ENCODE assay signal across 9 cellular contexts in the genomic region with DNA sequence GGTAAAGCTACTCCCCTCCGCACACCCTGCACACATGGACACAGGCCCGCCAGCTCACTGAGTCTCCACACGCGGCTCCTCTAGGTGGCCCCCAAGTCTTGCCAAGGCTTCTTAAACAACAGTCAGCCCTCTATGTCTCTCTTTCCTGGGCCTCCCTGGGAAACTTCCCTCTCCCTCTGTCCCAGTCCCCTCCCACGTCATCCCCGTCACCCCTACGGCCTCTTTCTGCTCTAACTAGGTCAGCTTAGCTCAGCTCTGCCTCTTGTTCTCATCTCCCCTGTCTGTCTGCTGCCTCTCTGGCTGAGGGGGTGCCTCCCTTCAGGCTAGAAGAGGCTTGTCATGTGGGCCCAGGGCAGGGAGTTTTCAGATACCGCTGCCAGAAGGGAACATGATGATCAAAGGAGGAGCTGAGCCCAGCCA. TPM values are rescaled to one million over a fixed set of nuclear protein-coding genes. Genes with fewer than 3 reads are reported as not detected.
DNase-seq lines count a peak whose midpoint lies in the region; ATAC-seq and TF ChIP-seq lines count a peak whose summit lies in the region.
"Had no signal": no experiment of that assay in that cellular context is flagged by ENCODE, and none has a peak within 500 bp of the region (broad histone marks: within the 10 kb centered on the region; RNA-seq: fewer than 3 reads in every experiment).

No MANE protein-coding gene starts in this region.

- CTCF ChIA-PET in T-cell (lab: Charles Lee), result interaction anchor here (0.7 to 1.6 kb wide), 4 partner anchors 9 to 48 kb away, joined by 3 read pairs; partner anchors contain the start of gene NKRF (in 1 of the 2)

- H3K4me1 Mint-ChIP-seq in T-cell, result peaks cover 29 to 45% (median 39%) of the 10 kb centered on the region in 3 donors

- H3K9ac ChIP-seq in muscle layer of colon (ENCODE audit: low read length), result no peak overlapping the region

- no peaks in the 10 kb centered on the region for H3K9me3 Mint-ChIP-seq in T-cell

- H3K36me3 Mint-ChIP-seq in T-cell, result peaks cover 25% of the 10 kb centered on the region

- peak; percentile 36 for TF ChIP-seq CTCF in AG09309 (IDR thresholded peaks at IDR 0.05; ENCODE audit: control insufficient read depth, insufficient read depth, low read depth, low read length, missing control alignments)

- no peak for DNase-seq in AG09309 (ENCODE audit: low read depth)
- DNase-seq in T-cell, result peak in 25 of 34 experiments; percentile 8 to 58 (median 25)
- DNase-seq in effector CD8-positive, alpha-beta T cell (lab: John Stamatoyannopoulos, UW), result peak; percentile 32
- DNase-seq in inferior parietal cortex (ENCODE audit: extremely low spot score), result no peak
- no peak for DNase-seq in NCI-H446 (lab: John Stamatoyannopoulos, UW)
- DNase-seq: NCI-H526 had no signal

- peak overlapping the region in 2 of 3 donors; percentile 13 to 46 for H3K4me3 Mint-ChIP-seq in T-cell

- H3K4me3 ChIP-seq in AG09309 (ENCODE audit: control insufficient read depth, low read depth, low read length), result no peak overlapping the region
- H3K4me3 ChIP-seq in muscle layer of colon (ENCODE audit: low read depth in 1 of 2, low read length in 2 of 2), result peak overlapping the region in 1 of 2 donors; percentile 23

- H3K27ac ChIP-seq in muscle layer of colon (ENCODE audit: low read depth, low read length), result peak overlapping the region; percentile 42

- H3K36me3 ChIP-seq in muscle layer of colon (ENCODE audit: insufficient read depth, low read length), result peaks cover 9% of the 10 kb centered on the region

- H3K9me3 ChIP-seq in muscle layer of colon (ENCODE audit: low read length), result no peaks in the 10 kb centered on the region

- ATAC-seq in T-cell (replicated peaks in 1 of 4), result peak; percentile 37 to 79 (median 48)
- ATAC-seq in HG03108 (IDR thresholded peaks at IDR 0.05; ENCODE audit: unreplicated experiment), result no peak
- no peak for ATAC-seq in HG03139 (IDR thresholded peaks at IDR 0.05; ENCODE audit: unreplicated experiment)

- H3K27me3 ChIP-seq in muscle layer of colon (ENCODE audit: control insufficient read depth in 1 of 2, insufficient read depth in 2 of 2, low read length in 2 of 2), result no peaks in the 10 kb centered on the region

- POLR2A ChIA-PET in T-cell (lab: Charles Lee), result interaction anchor here (0.5 to 0.6 kb wide), 3 partner anchors 55 to 183 kb away, joined by 3 to 5 read pairs (median 5); no protein-coding TSS in a partner anchor

- no peaks in the 10 kb centered on the region for H3K27me3 Mint-ChIP-seq in T-cell

- H3K27ac Mint-ChIP-seq in T-cell, result peak overlapping the region; percentile 76 to 84

- peaks cover 7% of the 10 kb centered on the region for H3K4me1 ChIP-seq in muscle layer of colon (ENCODE audit: insufficient read depth, low read length)

RNA-seq across cellular contexts. Expression of gene SEPTIN6, which starts 38.8 kb away (rescaled TPM):
- 100 to 1,000 TPM; 171 to 269 (median 206) TPM for total RNA-seq in T-cell

RNA-seq across cellular contexts. Expression of gene NKRF, which starts 47.9 kb away (rescaled TPM):
- total RNA-seq in T-cell, result 10 to 100 TPM; 13.0 to 14.2 (median 13.7) TPM

Comparison
In these comparisons a context has a peak if more than half of its experiments do, and no peak if none do; other contexts are left out.
1. DNase-seq: peak in T-cell (25 of 34) and effector CD8-positive, alpha-beta T cell (single experiment); none in AG09309 (single experiment), inferior parietal cortex (single experiment) and NCI-H446 (0 of 2).
2. ATAC-seq: peak in T-cell (4 of 4); none in HG03108 (single experiment) and HG03139 (single experiment).